40 cellular contexts compared by ENCODE assay signal in genomic region chr1:95259245-95259644, GRCh38. TPM values are rescaled to one million over a fixed set of nuclear protein-coding genes. Genes with fewer than 3 reads are reported as not detected.
"Had no signal": no experiment of that assay in that cellular context is flagged by ENCODE, and none has a peak within 500 bp of the region (broad histone marks: within the 10 kb centered on the region; RNA-seq: fewer than 3 reads in every experiment).

No MANE protein-coding gene starts in this region.

- FAIRE-seq: astrocyte, bronchial epithelial cell had no signal

- H3K4me3 ChIP-seq: adrenal gland, ascending aorta, body of pancreas, breast epithelium, cardiac muscle cell had no signal

- H3K9me3 ChIP-seq: adrenal gland, ascending aorta, body of pancreas, breast epithelium had no signal

- H3K4me3 Mint-ChIP-seq: activated naive CD4-positive, alpha-beta T cell treated with anti-CD3 and anti-CD28 coated beads for 36 hours; activated naive CD4-positive, alpha-beta T cell treated with anti-CD3 and anti-CD28 coated beads, Interleukin-2, amount 10 ng/mL, durations not matched to agents 7 days and 5 days; activated naive CD4-positive, alpha-beta T cell treated with anti-CD3 and anti-CD28 coated beads, Interleukin-2, amount 50 U/mL, for 24 hours; activated naive CD8-positive, alpha-beta T cell; activated naive CD8-positive, alpha-beta T cell treated with anti-CD3 and anti-CD28 coated beads for 36 hours; activated naive CD8-positive, alpha-beta T cell treated with anti-CD3 and anti-CD28 coated beads, Interleukin-2, amount 10 ng/mL, durations not matched to agents 7 days and 5 days; activated naive CD8-positive, alpha-beta T cell treated with anti-CD3 and anti-CD28 coated beads, Interleukin-2, amount 50 U/mL, for 24 hours; activated T-cell treated with anti-CD3 and anti-CD28 coated beads, Interleukin-2, amount 50 U/mL, for 24 hours; activated T-cell treated with anti-CD3 and anti-CD28 coated beads, Interleukin-2, amount 50 U/mL, for 4 hours; activated T-cell treated with anti-CD3 and anti-CD28 coated beads, Interleukin-2, amount 50 U/mL, for 72 hours; activated T-helper 1 cell treated with anti-CD3 and anti-CD28 coated beads, Interleukin-12 subunit alpha, Interleukin-12 subunit beta, Interleukin-2, Interleukin-4 antibody, amounts not matched to agents 30 ng/mL and 10 ng/mL and 1 ng/mL, durations not matched to agents 14 hours and 24 hours and 36 hours; activated T-helper 17 cell treated with anti-CD3 and anti-CD28 coated beads, Interleukin-2, amount 50 U/mL, for 72 hours; brain; central memory CD8-positive, alpha-beta T cell had no signal

- H3K36me3 ChIP-seq: adrenal gland, ascending aorta, brain microvascular endothelial cell, breast epithelium, cardiac muscle cell had no signal

- H3K9me3 Mint-ChIP-seq: activated naive CD4-positive, alpha-beta T cell treated with anti-CD3 and anti-CD28 coated beads for 36 hours; activated naive CD4-positive, alpha-beta T cell treated with anti-CD3 and anti-CD28 coated beads, Interleukin-2, amount 10 ng/mL, durations not matched to agents 7 days and 5 days; activated naive CD4-positive, alpha-beta T cell treated with anti-CD3 and anti-CD28 coated beads, Interleukin-2, amount 50 U/mL, for 72 hours; activated naive CD8-positive, alpha-beta T cell treated with anti-CD3 and anti-CD28 coated beads for 36 hours; activated naive CD8-positive, alpha-beta T cell treated with anti-CD3 and anti-CD28 coated beads, Interleukin-2, amount 10 ng/mL, durations not matched to agents 7 days and 5 days; activated naive CD8-positive, alpha-beta T cell treated with anti-CD3 and anti-CD28 coated beads, Interleukin-2, amount 50 U/mL, for 24 hours; activated T-cell treated with anti-CD3 and anti-CD28 coated beads, Interleukin-2, amount 50 U/mL, for 24 hours; activated T-cell treated with anti-CD3 and anti-CD28 coated beads, Interleukin-2, amount 50 U/mL, for 4 hours; activated T-helper 1 cell treated with anti-CD3 and anti-CD28 coated beads, Interleukin-12 subunit alpha, Interleukin-12 subunit beta, Interleukin-2, Interleukin-4 antibody, amounts not matched to agents 30 ng/mL and 10 ng/mL and 1 ng/mL, durations not matched to agents 14 hours and 24 hours and 36 hours; activated T-helper 17 cell treated with anti-CD3 and anti-CD28 coated beads, Interleukin-2, amount 50 U/mL, for 72 hours; activated T-helper 2 cell treated with anti-CD3 and anti-CD28 coated beads, Interferon-gamma antibody, Interleukin-2, Interleukin-4, amounts not matched to agents 10 μg/mL and 5 μg/mL and 100 μg/mL, durations not matched to agents 14 hours and 24 hours and 36 hours; brain; central memory CD8-positive, alpha-beta T cell had no signal

- ATAC-seq: activated naive CD4-positive, alpha-beta T cell treated with anti-CD3 and anti-CD28 coated beads, Interleukin-2, amount 50 U/mL, for 72 hours; activated naive CD8-positive, alpha-beta T cell treated with anti-CD3 and anti-CD28 coated beads, Interleukin-2, amount 50 U/mL, for 24 hours; activated T-cell treated with anti-CD3 and anti-CD28 coated beads, Interleukin-2, amount 50 U/mL, for 4 hours; activated T-cell treated with anti-CD3 and anti-CD28 coated beads, Interleukin-2, amount 50 U/mL, for 72 hours; activated T-helper 17 cell treated with anti-CD3 and anti-CD28 coated beads, Interleukin-2, amount 50 U/mL, for 72 hours; body of pancreas had no signal

- H3K4me1 ChIP-seq: adrenal gland, ascending aorta, body of pancreas, breast epithelium had no signal

- H3K4me1 Mint-ChIP-seq: activated naive CD4-positive, alpha-beta T cell treated with anti-CD3 and anti-CD28 coated beads, Interleukin-2, amount 10 ng/mL, durations not matched to agents 7 days and 5 days; activated naive CD4-positive, alpha-beta T cell treated with anti-CD3 and anti-CD28 coated beads, Interleukin-2, amount 50 U/mL, for 24 hours; activated naive CD8-positive, alpha-beta T cell treated with anti-CD3 and anti-CD28 coated beads for 36 hours; activated naive CD8-positive, alpha-beta T cell treated with anti-CD3 and anti-CD28 coated beads, Interleukin-2, amount 10 ng/mL, durations not matched to agents 7 days and 5 days; activated naive CD8-positive, alpha-beta T cell treated with anti-CD3 and anti-CD28 coated beads, Interleukin-2, amount 50 U/mL, for 24 hours; activated T-helper 17 cell treated with anti-CD3 and anti-CD28 coated beads, Interleukin-2, amount 50 U/mL, for 72 hours; brain; central memory CD8-positive, alpha-beta T cell had no signal

- H3K27me3 ChIP-seq: adrenal gland, ascending aorta, body of pancreas, brain microvascular endothelial cell, breast epithelium, cardiac muscle cell had no signal

- DNase-seq: activated effector memory CD4-positive, alpha-beta T cell treated with anti-CD3 and anti-CD28 coated beads, Interleukin-2, amount 50 U/mL, for 16 hours; activated effector memory CD4-positive, alpha-beta T cell treated with Interleukin-2 at 50 U/mL for 16 hours; activated gamma-delta T cell; activated gamma-delta T cell treated with Interleukin-2 at 50 U/mL for 16 hours; activated naive CD4-positive, alpha-beta T cell; activated naive CD4-positive, alpha-beta T cell treated with anti-CD3 and anti-CD28 coated beads for 36 hours; activated naive CD4-positive, alpha-beta T cell treated with anti-CD3 and anti-CD28 coated beads, Interleukin-2, amount 10 ng/mL, durations not matched to agents 7 days and 5 days; activated naive CD4-positive, alpha-beta T cell treated with anti-CD3 and anti-CD28 coated beads, Interleukin-2, amount 50 U/mL, for 16 hours; activated naive CD4-positive, alpha-beta T cell treated with Interleukin-2 at 50 U/mL for 16 hours; activated naive CD8-positive, alpha-beta T cell treated with anti-CD3 and anti-CD28 coated beads for 36 hours; activated naive CD8-positive, alpha-beta T cell treated with anti-CD3 and anti-CD28 coated beads, Interleukin-2, amount 10 ng/mL, durations not matched to agents 7 days and 5 days; activated naive CD8-positive, alpha-beta T cell treated with anti-CD3 and anti-CD28 coated beads, Interleukin-2, amount 50 U/mL, for 24 hours; activated T-cell treated with anti-CD3 and anti-CD28 coated beads, Interleukin-2, amount 50 U/mL, for 1 hour; activated T-cell treated with anti-CD3 and anti-CD28 coated beads, Interleukin-2, amount 50 U/mL, for 24 hours; activated T-cell treated with anti-CD3 and anti-CD28 coated beads, Interleukin-2, amount 50 U/mL, for 4 hours; activated T-cell treated with anti-CD3 and anti-CD28 coated beads, Interleukin-2, amount 50 U/mL, for 48 hours; activated T-cell treated with anti-CD3 and anti-CD28 coated beads, Interleukin-2, amount 50 U/mL, for 72 hours; adrenal gland; amniotic stem cell; amygdala; anterior cingulate cortex; aorta; body of pancreas; brain microvascular endothelial cell; caudate nucleus; central memory CD4-positive, alpha-beta T cell; cerebellar nuclear complex had no signal

- H3K27ac Mint-ChIP-seq: activated naive CD4-positive, alpha-beta T cell treated with anti-CD3 and anti-CD28 coated beads for 36 hours; activated naive CD4-positive, alpha-beta T cell treated with anti-CD3 and anti-CD28 coated beads, Interleukin-2, amount 10 ng/mL, durations not matched to agents 7 days and 5 days; activated naive CD4-positive, alpha-beta T cell treated with anti-CD3 and anti-CD28 coated beads, Interleukin-2, amount 50 U/mL, for 24 hours; activated naive CD4-positive, alpha-beta T cell treated with anti-CD3 and anti-CD28 coated beads, Interleukin-2, amount 50 U/mL, for 72 hours; activated naive CD8-positive, alpha-beta T cell; activated naive CD8-positive, alpha-beta T cell treated with anti-CD3 and anti-CD28 coated beads for 36 hours; activated naive CD8-positive, alpha-beta T cell treated with anti-CD3 and anti-CD28 coated beads, Interleukin-2, amount 10 ng/mL, durations not matched to agents 7 days and 5 days; activated naive CD8-positive, alpha-beta T cell treated with anti-CD3 and anti-CD28 coated beads, Interleukin-2, amount 50 U/mL, for 24 hours; activated T-cell treated with anti-CD3 and anti-CD28 coated beads, Interleukin-2, amount 50 U/mL, for 24 hours; activated T-cell treated with anti-CD3 and anti-CD28 coated beads, Interleukin-2, amount 50 U/mL, for 72 hours; activated T-helper 1 cell treated with anti-CD3 and anti-CD28 coated beads, Interleukin-12 subunit alpha, Interleukin-12 subunit beta, Interleukin-2, Interleukin-4 antibody, amounts not matched to agents 30 ng/mL and 10 ng/mL and 1 ng/mL, durations not matched to agents 14 hours and 24 hours and 36 hours; activated T-helper 17 cell treated with anti-CD3 and anti-CD28 coated beads, Interleukin-2, amount 50 U/mL, for 72 hours; activated T-helper 2 cell treated with anti-CD3 and anti-CD28 coated beads, Interferon-gamma antibody, Interleukin-2, Interleukin-4, amounts not matched to agents 10 μg/mL and 5 μg/mL and 100 μg/mL, durations not matched to agents 14 hours and 24 hours and 36 hours; brain had no signal

- H3K27me3 Mint-ChIP-seq: activated naive CD4-positive, alpha-beta T cell treated with anti-CD3 and anti-CD28 coated beads, Interleukin-2, amount 10 ng/mL, durations not matched to agents 7 days and 5 days; activated naive CD4-positive, alpha-beta T cell treated with anti-CD3 and anti-CD28 coated beads, Interleukin-2, amount 50 U/mL, for 24 hours; activated naive CD8-positive, alpha-beta T cell; activated naive CD8-positive, alpha-beta T cell treated with anti-CD3 and anti-CD28 coated beads for 36 hours; activated naive CD8-positive, alpha-beta T cell treated with anti-CD3 and anti-CD28 coated beads, Interleukin-2, amount 10 ng/mL, durations not matched to agents 7 days and 5 days; activated naive CD8-positive, alpha-beta T cell treated with anti-CD3 and anti-CD28 coated beads, Interleukin-2, amount 50 U/mL, for 24 hours; activated T-cell treated with anti-CD3 and anti-CD28 coated beads, Interleukin-2, amount 50 U/mL, for 24 hours; activated T-helper 17 cell treated with anti-CD3 and anti-CD28 coated beads, Interleukin-2, amount 50 U/mL, for 72 hours; brain; central memory CD8-positive, alpha-beta T cell had no signal

- H3K27ac ChIP-seq: adrenal gland, ascending aorta, body of pancreas, brain microvascular endothelial cell, breast epithelium, cardiac muscle cell had no signal

- H3K36me3 Mint-ChIP-seq: activated naive CD4-positive, alpha-beta T cell treated with anti-CD3 and anti-CD28 coated beads, Interleukin-2, amount 10 ng/mL, durations not matched to agents 7 days and 5 days had no signal

RNA-seq across cellular contexts. Expression of gene RWDD3, which starts 25.2 kb away (rescaled TPM):
- total RNA-seq: ascending aorta had no signal
